ENCODE assay signal across 1 cellular context in the genomic region with DNA sequence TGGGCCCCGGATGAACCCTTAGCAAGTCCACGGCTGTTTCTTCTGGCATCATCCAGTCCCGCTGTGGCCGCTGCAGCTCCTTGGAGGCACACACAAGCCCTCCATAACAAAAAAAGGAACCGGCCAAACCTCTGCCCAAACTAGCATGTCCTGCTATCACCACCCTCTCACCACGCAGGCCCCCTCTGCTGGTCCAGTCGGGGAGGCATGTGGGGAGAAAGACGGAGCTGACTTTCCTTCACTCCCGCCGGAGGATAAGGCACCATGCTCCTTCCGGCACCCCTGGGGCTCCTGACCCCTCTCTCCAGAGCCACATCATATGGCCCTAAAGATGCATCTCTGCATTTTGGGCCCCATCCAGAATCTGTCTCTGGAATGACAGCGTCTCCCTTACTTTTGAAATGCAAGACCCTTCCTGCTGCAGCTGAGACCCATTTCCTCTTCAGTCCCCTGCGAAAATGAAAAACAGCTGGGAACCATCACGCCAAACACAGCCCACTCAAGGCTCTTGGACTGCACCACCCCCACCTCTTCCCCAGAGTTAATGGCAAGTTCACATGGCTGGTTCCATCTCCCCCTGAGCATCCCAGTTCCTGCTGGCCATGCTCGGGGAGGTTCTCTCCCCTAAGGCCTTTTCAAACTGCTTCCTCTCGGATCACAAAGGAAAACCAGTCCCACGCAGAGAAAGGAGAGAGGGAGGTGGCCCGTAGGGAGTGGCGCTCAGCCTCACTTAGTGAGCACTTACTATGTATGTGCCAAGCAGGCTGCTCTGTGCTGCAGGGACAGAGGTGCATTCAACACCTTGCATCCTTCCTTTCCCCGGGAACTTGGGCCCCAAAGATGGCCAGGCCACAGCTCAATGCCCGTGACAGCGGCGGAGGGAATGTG.
TF ChIP-seq lines count a peak whose summit lies in the region.

No MANE protein-coding gene starts in this region.

TF ChIP-seq in H1, 55 proteins besides CTCF, POLR2A, EP300 and RAD21:
- TF ChIP-seq, protein P1, sequence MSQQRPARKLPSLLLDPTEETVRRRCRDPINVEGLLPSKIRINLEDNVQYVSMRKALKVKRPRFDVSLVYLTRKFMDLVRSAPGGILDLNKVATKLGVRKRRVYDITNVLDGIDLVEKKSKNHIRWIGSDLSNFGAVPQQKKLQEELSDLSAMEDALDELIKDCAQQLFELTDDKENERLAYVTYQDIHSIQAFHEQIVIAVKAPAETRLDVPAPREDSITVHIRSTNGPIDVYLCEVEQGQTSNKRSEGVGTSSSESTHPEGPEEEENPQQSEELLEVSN (IDR thresholded peaks at IDR 0.05) = peak; percentile 66
- TF ChIP-seq HDAC6 (IDR thresholded peaks at IDR 0.05; ENCODE audit: low read depth, low read length) (no peak), RFX5 (IDR thresholded peaks at IDR 0.05; ENCODE audit: borderline replicate concordance, low read depth, low read length) (no peak), RXRA (IDR thresholded peaks at IDR 0.05; ENCODE audit: insufficient read depth, low read depth, low read length) (no peak)
- TF ChIP-seq, protein P2, sequence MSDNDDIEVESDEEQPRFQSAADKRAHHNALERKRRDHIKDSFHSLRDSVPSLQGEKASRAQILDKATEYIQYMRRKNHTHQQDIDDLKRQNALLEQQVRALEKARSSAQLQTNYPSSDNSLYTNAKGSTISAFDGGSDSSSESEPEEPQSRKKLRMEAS (IDR thresholded peaks at IDR 0.05) = peak; percentile 72
